Comparison of ENCODE assay signal across 31 cellular contexts in the genomic region with DNA sequence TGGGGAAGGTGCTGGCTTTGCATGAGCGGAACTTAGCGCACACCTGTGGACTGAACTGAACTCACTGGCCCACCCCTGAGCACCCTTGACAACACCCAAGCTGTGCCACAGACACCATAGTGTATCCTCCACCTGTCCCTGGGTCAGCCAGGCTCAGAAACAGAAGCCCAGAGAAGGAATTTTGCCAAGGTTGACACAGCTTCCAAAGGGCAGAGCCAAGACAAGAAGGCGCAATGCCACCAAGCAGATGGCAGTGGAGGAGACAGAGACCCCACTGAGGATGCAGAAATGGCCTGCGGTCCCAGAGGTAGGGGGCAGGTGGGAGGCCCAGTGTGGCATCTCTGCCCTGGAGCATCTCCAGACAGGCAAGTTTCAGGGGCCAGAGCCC.
"Had no signal": no experiment of that assay in that cellular context is flagged by ENCODE, and none has a peak within 500 bp of the region (broad histone marks: within the 10 kb centered on the region; RNA-seq: fewer than 3 reads in every experiment).

No MANE protein-coding gene starts in this region.

- H3K4me1 ChIP-seq: left lung, lower lobe of right lung, neural progenitor cell, right atrium auricular region, right lobe of liver, stomach, testis, thyroid gland, transverse colon, upper lobe of left lung, vagina had no signal

- H3K36me3 Mint-ChIP-seq: immature natural killer cell, mesothelial cell of epicardium, naive B cell, natural killer cell, neural progenitor cell had no signal

- H3K9me3 ChIP-seq: left lung, lower lobe of right lung, neutrophil, ovary, right atrium auricular region, right lobe of liver, testis, thyroid gland, transverse colon, upper lobe of left lung, vagina had no signal

- H3K27ac Mint-ChIP-seq: immature natural killer cell, mesothelial cell of epicardium, natural killer cell, nephron progenitor cell, neural progenitor cell had no signal

- H3K27ac ChIP-seq: left lung, lower lobe of right lung, neural progenitor cell, neutrophil, ovary, right atrium auricular region, right lobe of liver, stomach, testis, thyroid gland, transverse colon, upper lobe of left lung, vagina had no signal

- FAIRE-seq: islet of Langerhans, kidney had no signal

- ATAC-seq: left colon, left lung, natural killer cell, right lobe of liver had no signal

- H3K27me3 ChIP-seq: neural progenitor cell, ovary, right atrium auricular region, right lobe of liver, testis, thyroid gland, upper lobe of left lung, vagina had no signal

- DNase-seq: hypothalamus; immature natural killer cell; kidney; left colon; left lung; lower lobe of right lung; mammary epithelial cell; mesendoderm; naive B cell; natural killer cell; nephron progenitor cell; occipital lobe; ovary; posterior cingulate gyrus; right lobe of liver; stimulated activated CD4-positive, alpha-beta T cell treated with anti-CD3 and anti-CD28 coated beads, Interleukin-12 subunit alpha, Interleukin-12 subunit beta, amount 100 ng/mL, for 4 hours; stimulated activated CD4-positive, alpha-beta T cell treated with anti-CD3 and anti-CD28 coated beads, Interleukin-15, amount 100 ng/mL, for 24 hours; stimulated activated CD4-positive, alpha-beta T cell treated with anti-CD3 and anti-CD28 coated beads, Interleukin-2, amount 100 ng/mL, for 24 hours; stimulated activated CD4-positive, alpha-beta T cell treated with anti-CD3 and anti-CD28 coated beads, Interleukin-4, amount 100 ng/mL, for 1 hour; stimulated activated naive CD4-positive, alpha-beta T cell treated with Interleukin-2 at 50 U/mL for 16 hours; stomach; testis; thyroid gland; transverse colon; upper lobe of left lung had no signal

- H3K9ac ChIP-seq: neural progenitor cell had no signal

- H3K4me2 ChIP-seq: neural progenitor cell had no signal

- H3K4me1 Mint-ChIP-seq: immature natural killer cell, mesothelial cell of epicardium, naive B cell, natural killer cell, neural progenitor cell had no signal

- H3K36me3 ChIP-seq: left lung, lower lobe of right lung, neural progenitor cell, neutrophil, ovary, right atrium auricular region, right lobe of liver, stomach, thyroid gland, transverse colon, upper lobe of left lung, vagina had no signal

- H3K9me3 Mint-ChIP-seq: immature natural killer cell, mesothelial cell of epicardium, natural killer cell, nephron progenitor cell, neural progenitor cell had no signal

- H3K4me3 Mint-ChIP-seq: immature natural killer cell, mesothelial cell of epicardium, naive B cell, natural killer cell, nephron progenitor cell, neural progenitor cell had no signal

- H2AFZ ChIP-seq: neural progenitor cell had no signal

- H3K4me3 ChIP-seq: left lung, lower lobe of right lung, neural progenitor cell, ovary, right atrium auricular region, right lobe of liver, stomach, testis, thyroid gland, transverse colon, upper lobe of left lung, vagina had no signal
